Comparison of ENCODE assay signal across 8 cellular contexts in the genomic region with DNA sequence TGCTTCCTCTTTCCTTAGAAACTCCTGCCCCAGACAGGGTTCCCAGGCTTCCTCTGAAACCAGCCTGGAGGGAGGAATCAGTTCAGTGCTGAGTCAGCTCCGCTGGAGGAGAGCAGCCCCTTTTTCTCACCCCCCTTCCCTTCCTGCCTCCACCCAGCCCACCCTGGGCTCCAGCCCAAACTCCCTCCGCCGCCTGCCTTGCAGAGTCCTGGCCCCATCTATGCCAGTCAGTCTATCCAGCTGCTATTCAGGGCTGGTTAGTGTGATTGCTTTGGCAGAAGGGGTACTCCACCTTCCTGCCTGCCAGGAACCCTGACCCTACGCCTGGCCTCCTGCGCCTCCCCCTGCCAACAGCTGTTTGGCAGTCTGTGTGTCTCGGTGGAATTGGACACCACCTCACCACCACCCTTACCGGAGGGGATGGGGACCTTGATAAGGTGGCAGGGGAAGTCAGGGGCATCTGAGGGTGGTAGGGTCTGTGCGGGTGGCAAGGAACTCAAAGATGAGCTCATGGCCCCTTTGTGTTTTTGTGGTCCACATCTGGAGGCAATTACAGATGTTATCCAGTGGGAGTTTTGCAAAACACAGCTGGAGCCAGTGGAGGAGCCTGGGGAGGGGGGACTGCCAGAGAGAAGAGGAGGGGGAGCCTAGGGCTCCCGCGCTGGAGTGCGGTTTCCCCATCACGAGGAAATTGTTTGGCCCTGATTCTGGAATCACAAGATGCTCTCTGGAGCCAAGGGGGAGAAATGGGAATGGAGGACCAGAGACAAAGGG. TPM values are rescaled to one million over a fixed set of nuclear protein-coding genes. Genes with fewer than 3 reads are reported as not detected.
DNase-seq lines count a peak whose midpoint lies in the region; TF ChIP-seq lines count a peak whose summit lies in the region.

No MANE protein-coding gene starts in this region.

- WGBS in mammary epithelial cell (ENCODE audit: low coverage, missing lambda C conversion rate) = 29% methylated on average over 6 of the region's 12 CpGs

- no peaks in the 10 kb centered on the region for H3K36me3 Mint-ChIP-seq in immature natural killer cell

- BruUV-seq in mammary epithelial cell (replicated peaks; lab: Mats Ljungman, UMichigan) = no TSS peak

- in situ Hi-C loops in mammary epithelial cell (cut with MboI; ENCODE audit: low sequenced_read_pairs in 2 of 2) = loop anchor here in 1 of 2 donors (25.0 kb wide), 1 partner anchor 286 kb away; no protein-coding TSS in a partner anchor

- H3K9ac ChIP-seq in mammary epithelial cell (ENCODE audit: insufficient read depth, low read length) (peak overlapping the region; percentile 40), subcutaneous abdominal adipose tissue (ENCODE audit: low read length in 5 of 5) (peak overlapping the region in 4 of 5 donors; percentile 24 to 58 (median 41))

- CTCF ChIA-PET in mammary epithelial cell (lab: Charles Lee; ENCODE audit: low non-redundant PET) = interaction anchor here (0.6 to 1.2 kb wide), 4 partner anchors 23 to 352 kb away, joined by 3 to 8 read pairs (median 4); no protein-coding TSS in a partner anchor

- H3K79me2 ChIP-seq in mammary epithelial cell (ENCODE audit: insufficient read depth, low read length) = peaks cover 31% of the 10 kb centered on the region

- H3K36me3 ChIP-seq in mammary epithelial cell (ENCODE audit: insufficient read depth, low read length) = peaks cover 22% of the 10 kb centered on the region
- peaks cover 0 to 36% (median 33%) of the 10 kb centered on the region in 5 donors for H3K36me3 ChIP-seq in subcutaneous abdominal adipose tissue (ENCODE audit: control insufficient read depth in 5 of 5, insufficient read depth in 5 of 5, low read length in 5 of 5)

- H3K9me3 ChIP-seq in mammary epithelial cell (replicated peaks; ENCODE audit: insufficient read depth, low read length) = no peaks in the 10 kb centered on the region
- H3K9me3 ChIP-seq in subcutaneous abdominal adipose tissue (ENCODE audit: control insufficient read depth in 5 of 5, low read length in 5 of 5) = no peaks in the 10 kb centered on the region

- intact Hi-C loops in mammary epithelial cell (cut with micrococcal nuclease) = no loop called here

- no peaks in the 10 kb centered on the region for H3K27me3 ChIP-seq in mammary epithelial cell (ENCODE audit: insufficient read depth, low read length)
- no peaks in the 10 kb centered on the region for H3K27me3 ChIP-seq in subcutaneous abdominal adipose tissue (ENCODE audit: control insufficient read depth in 5 of 5, insufficient read depth in 4 of 5, low read length in 5 of 5)

- H4K20me1 ChIP-seq in mammary epithelial cell (ENCODE audit: insufficient read depth, low read length) = no peaks in the 10 kb centered on the region

- no peak overlapping the region for H3K4me3 ChIP-seq in mammary epithelial cell (replicated peaks in 1 of 3; ENCODE audit: insufficient read depth in 1 of 3, low read depth in 2 of 3, low read length in 3 of 3)
- peak overlapping the region in 4 of 5 donors; percentile 17 to 36 (median 28) for H3K4me3 ChIP-seq in subcutaneous abdominal adipose tissue (ENCODE audit: low read depth in 1 of 5, low read length in 5 of 5)

- DNase-seq in HT1080 (ENCODE audit: low read depth) (peak; percentile 93), mammary epithelial cell (peak; percentile 54), kidney tubule cell (ENCODE audit: low spot score) (peak; percentile 62), immature natural killer cell (no peak), T-helper 1 cell (no peak)
- DNase-seq in activated effector memory CD4-positive, alpha-beta T cell treated with Interleukin-2 at 50 U/mL for 16 hours = no peak
- no peak for DNase-seq in activated CD4-positive, alpha-beta T cell treated with anti-CD3 and anti-CD28 coated beads for 4 hours

- dilution Hi-C loops in mammary epithelial cell (cut with HindIII; ENCODE audit: low sequenced_read_pairs) = no loop called here

- no peaks in the 10 kb centered on the region for H3K9me3 Mint-ChIP-seq in immature natural killer cell

- H3K27ac ChIP-seq in mammary epithelial cell (ENCODE audit: insufficient read depth, low read depth, low read length) = peak overlapping the region; percentile 70
- H3K27ac ChIP-seq in subcutaneous abdominal adipose tissue (ENCODE audit: low read depth, low read length) = peak overlapping the region; percentile 88

- H3K27ac Mint-ChIP-seq in immature natural killer cell = no peak overlapping the region

- peaks cover 84% of the 10 kb centered on the region for H3K4me1 ChIP-seq in mammary epithelial cell (ENCODE audit: insufficient read depth, low read length)
- peaks cover 24 to 76% (median 72%) of the 10 kb centered on the region in 5 donors for H3K4me1 ChIP-seq in subcutaneous abdominal adipose tissue (ENCODE audit: control insufficient read depth in 5 of 5, insufficient read depth in 5 of 5, low read length in 5 of 5)

- peaks cover 7 to 8% of the 10 kb centered on the region in 2 donors for H3K4me1 Mint-ChIP-seq in immature natural killer cell

- no peak overlapping the region for H3K4me3 Mint-ChIP-seq in immature natural killer cell

- no peak overlapping the region for H2AFZ ChIP-seq in mammary epithelial cell (ENCODE audit: low read depth, low read length)

- H3K27me3 Mint-ChIP-seq in immature natural killer cell (ENCODE audit: low read depth in 3 of 3) = peaks cover 8 to 14% (median 14%) of the 10 kb centered on the region in 3 donors

- peak overlapping the region; percentile 29 for H3K4me2 ChIP-seq in mammary epithelial cell (ENCODE audit: insufficient read depth, low read depth, low read length)

- TF ChIP-seq CTCF in mammary epithelial cell (conservative IDR thresholded peaks at IDR 0.05 in 1 of 2, IDR thresholded peaks at IDR 0.05 in 1 of 2; ENCODE audit: extremely low read depth in 1 of 2, insufficient read depth in 1 of 2, low read depth in 1 of 2, low read length in 2 of 2) = no peak

RNA-seq across cellular contexts. Expression of gene MMP14, which starts 12.2 kb away (rescaled TPM):
- total RNA-seq in HT1080 (2014; rRNA removed; shearing (Covaris generic)) = 480 and 530 TPM in 2 replicates
- polyA plus RNA-seq in HT1080 (2015; cell fraction: cytosol; rRNA removed) = 520 and 545 TPM in 2 replicates
- 2,350 and 2,450 TPM in 2 replicates for polyA plus RNA-seq in HT1080 (2015; cell fraction: nucleus; rRNA removed)
- total RNA-seq in mammary epithelial cell = 100 to 1,000 TPM; 525 to 766 TPM
- polyA plus RNA-seq in mammary epithelial cell (351 TPM), immature natural killer cell (not detected)
- 343 TPM for polyA minus RNA-seq in mammary epithelial cell

RNA-seq across cellular contexts. Expression of gene MRPL52, which starts 18.9 kb away (rescaled TPM):
- 106 and 146 TPM in 2 replicates for total RNA-seq in HT1080 (2014; rRNA removed; shearing (Covaris generic))
- polyA plus RNA-seq in HT1080 (2015; cell fraction: cytosol; rRNA removed) = 143 and 233 TPM in 2 replicates
- 118 and 121 TPM in 2 replicates for polyA plus RNA-seq in HT1080 (2015; cell fraction: nucleus; rRNA removed)
- 100 to 1,000 TPM in 1 of 2 donors, 10 to 100 TPM in 1; 20.3 to 126 TPM for total RNA-seq in mammary epithelial cell
- polyA plus RNA-seq in mammary epithelial cell (61.5 TPM), immature natural killer cell (100 to 1,000 TPM in 2 of 3 donors, 10 to 100 TPM in 1; 56.8 to 188 (median 147) TPM)
- polyA minus RNA-seq in mammary epithelial cell = 3.8 TPM

RNA-seq across cellular contexts. Expression of gene LRP10, which starts 23.0 kb away (rescaled TPM):
- 65.5 and 86.0 TPM in 2 replicates for total RNA-seq in HT1080 (2014; rRNA removed; shearing (Covaris generic))
- 123 and 137 TPM in 2 replicates for polyA plus RNA-seq in HT1080 (2015; cell fraction: cytosol; rRNA removed)
- 141 and 148 TPM in 2 replicates for polyA plus RNA-seq in HT1080 (2015; cell fraction: nucleus; rRNA removed)
- total RNA-seq in mammary epithelial cell = 100 to 1,000 TPM; 122 to 134 TPM
- 110 TPM for polyA plus RNA-seq in mammary epithelial cell
- polyA minus RNA-seq in mammary epithelial cell = 360 TPM
- 100 to 1,000 TPM in 2 of 3 donors, 10 to 100 TPM in 1; 74.6 to 146 (median 136) TPM for polyA plus RNA-seq in immature natural killer cell

RNA-seq across cellular contexts. Expression of gene SLC7A7, which starts 33.3 kb away (rescaled TPM):
- 1.1 and 2.0 TPM in 2 replicates for total RNA-seq in HT1080 (2014; rRNA removed; shearing (Covaris generic))
- 0.54 and 1.1 TPM in 2 replicates for polyA plus RNA-seq in HT1080 (2015; cell fraction: cytosol; rRNA removed)
- polyA plus RNA-seq in HT1080 (2015; cell fraction: nucleus; rRNA removed) = 2.6 and 3.3 TPM in 2 replicates
- 1 to 10 TPM in 1 of 2 donors, under 1 TPM in 1; 0.78 to 1.0 TPM for total RNA-seq in mammary epithelial cell
- polyA plus RNA-seq in mammary epithelial cell (0.34 TPM), immature natural killer cell (1 to 10 TPM in 2 of 3 donors, under 1 TPM in 1; 0.67 to 5.8 (median 1.1) TPM)
- polyA minus RNA-seq in mammary epithelial cell = not detected

RNA-seq across cellular contexts. Expression of gene REM2, which starts 34.4 kb away (rescaled TPM):
- total RNA-seq in HT1080 (2014; rRNA removed; shearing (Covaris generic)) = not detected in 2 replicates
- not detected in 2 replicates for polyA plus RNA-seq in HT1080 (2015; cell fraction: cytosol; rRNA removed)
- polyA plus RNA-seq in HT1080 (2015; cell fraction: nucleus; rRNA removed) = 0.12 TPM in 1 of 2 replicates, not detected in the other
- total RNA-seq in mammary epithelial cell = under 1 TPM; 0.33 to 0.40 TPM
- polyA plus RNA-seq in mammary epithelial cell (0.09 TPM), immature natural killer cell (under 1 TPM; 0.22 to 0.74 (median 0.66) TPM)
- not detected for polyA minus RNA-seq in mammary epithelial cell

Comparison
In these comparisons a context has a peak if more than half of its experiments do, and no peak if none do; other contexts are left out.
1. DNase-seq: peak in HT1080 (single experiment), mammary epithelial cell (single experiment) and kidney tubule cell (single experiment); none in immature natural killer cell (0 of 3), activated effector memory CD4-positive, alpha-beta T cell treated with Interleukin-2 at 50 U/mL for 16 hours (single experiment), activated CD4-positive, alpha-beta T cell treated with anti-CD3 and anti-CD28 coated beads for 4 hours (0 of 2) and T-helper 1 cell (0 of 5).
2. H3K4me3 ChIP-seq: peak in subcutaneous abdominal adipose tissue (4 of 5); none in mammary epithelial cell (0 of 3).